In the genomic region with DNA sequence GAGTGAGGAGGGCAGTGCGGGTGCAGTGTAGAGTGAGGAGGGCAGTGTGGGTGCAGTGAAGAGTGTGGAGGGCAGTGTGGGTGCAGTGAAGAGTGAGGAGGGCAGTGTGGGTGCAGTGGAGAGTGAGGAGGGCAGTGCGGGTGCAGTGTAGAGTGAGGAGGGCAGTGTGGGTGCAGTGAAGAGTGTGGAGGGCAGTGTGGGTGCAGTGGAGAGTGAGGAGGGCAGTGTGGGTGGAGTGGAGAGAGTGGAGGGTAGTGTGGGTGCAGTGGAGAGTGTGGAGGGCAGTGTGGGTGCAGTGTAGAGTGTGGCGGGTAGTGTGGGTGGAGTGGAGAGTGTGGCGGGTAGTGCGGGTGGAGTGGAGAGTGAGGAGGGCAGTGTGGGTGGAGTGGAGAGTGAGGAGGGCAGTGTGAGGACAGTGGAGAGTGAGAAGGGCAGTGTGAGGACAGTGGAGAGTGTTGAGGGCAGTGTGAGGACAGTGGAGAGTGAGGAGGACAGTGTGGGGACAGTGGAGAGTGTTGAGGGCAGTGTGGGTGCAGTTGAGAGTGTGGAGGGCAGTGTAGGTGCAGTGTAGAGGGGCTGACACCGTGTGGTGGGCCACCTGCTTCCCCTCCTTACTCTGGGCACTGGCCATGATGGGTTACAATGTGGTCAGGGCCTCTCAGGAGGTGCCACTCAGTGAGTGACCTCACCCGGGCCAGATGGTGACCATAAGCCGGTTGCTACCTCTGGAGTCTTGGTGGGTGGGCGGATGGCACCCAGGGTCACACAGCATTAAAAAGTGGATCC, we compare ENCODE assay signal across 3 cellular contexts.
A peak's percentile ranks its signal among the peaks of the same experiment; 100 is the strongest.
TF ChIP-seq lines count a peak whose summit lies in the region.

No MANE protein-coding gene starts in this region.

TF ChIP-seq in IMR-90, 13 proteins besides CTCF, POLR2A, EP300 and RAD21:
- TF ChIP-seq MXI1 (IDR thresholded peaks at IDR 0.05; ENCODE audit: borderline replicate concordance, low read depth, low read length), result no peak
- no peak for TF ChIP-seq MAFK (IDR thresholded peaks at IDR 0.05; ENCODE audit: low read depth, low read length)
- TF ChIP-seq BHLHE40 (IDR thresholded peaks at IDR 0.05; ENCODE audit: low read depth, low read length), result no peak
- no peak for TF ChIP-seq CEBPB (IDR thresholded peaks at IDR 0.05; ENCODE audit: low read depth, low read length)
- no peak for TF ChIP-seq CHD1 (IDR thresholded peaks at IDR 0.05; ENCODE audit: low read depth, low read length)
- TF ChIP-seq MAZ (IDR thresholded peaks at IDR 0.05; ENCODE audit: borderline replicate concordance, low read depth, low read length), result no peak
- TF ChIP-seq SMC3 (IDR thresholded peaks at IDR 0.05; ENCODE audit: low read depth, low read length), result no peak
- TF ChIP-seq, protein P1, sequence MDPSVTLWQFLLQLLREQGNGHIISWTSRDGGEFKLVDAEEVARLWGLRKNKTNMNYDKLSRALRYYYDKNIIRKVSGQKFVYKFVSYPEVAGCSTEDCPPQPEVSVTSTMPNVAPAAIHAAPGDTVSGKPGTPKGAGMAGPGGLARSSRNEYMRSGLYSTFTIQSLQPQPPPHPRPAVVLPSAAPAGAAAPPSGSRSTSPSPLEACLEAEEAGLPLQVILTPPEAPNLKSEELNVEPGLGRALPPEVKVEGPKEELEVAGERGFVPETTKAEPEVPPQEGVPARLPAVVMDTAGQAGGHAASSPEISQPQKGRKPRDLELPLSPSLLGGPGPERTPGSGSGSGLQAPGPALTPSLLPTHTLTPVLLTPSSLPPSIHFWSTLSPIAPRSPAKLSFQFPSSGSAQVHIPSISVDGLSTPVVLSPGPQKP (IDR thresholded peaks at IDR 0.05; ENCODE audit: borderline replicate concordance, low read depth, low read length), result no peak
- no peak for TF ChIP-seq NFE2L2 (IDR thresholded peaks at IDR 0.05; ENCODE audit: low read depth, low read length)
- no peak for TF ChIP-seq RFX5 (IDR thresholded peaks at IDR 0.05; ENCODE audit: low read depth, low read length)
- TF ChIP-seq FOS (IDR thresholded peaks at IDR 0.05; ENCODE audit: low read depth, low read length), result no peak

TF ChIP-seq in GM12878, 131 proteins besides CTCF, POLR2A, EP300 and RAD21:
- TF ChIP-seq GATAD2B (conservative IDR thresholded peaks at IDR 0.05; ENCODE audit: low read depth), result peak; percentile 48
- 0 out of 2 replicates have a peak, but pooled peaks have one; percentile 9 for TF ChIP-seq IKZF1 (conservative IDR thresholded peaks at IDR 0.05)
- peak; percentile 67; the same call in 1 of the 2 replicates for TF ChIP-seq HDGF (IDR thresholded peaks at IDR 0.05)
- no peak for TF ChIP-seq CHD4 (IDR thresholded peaks at IDR 0.05)
- TF ChIP-seq, protein P2, sequence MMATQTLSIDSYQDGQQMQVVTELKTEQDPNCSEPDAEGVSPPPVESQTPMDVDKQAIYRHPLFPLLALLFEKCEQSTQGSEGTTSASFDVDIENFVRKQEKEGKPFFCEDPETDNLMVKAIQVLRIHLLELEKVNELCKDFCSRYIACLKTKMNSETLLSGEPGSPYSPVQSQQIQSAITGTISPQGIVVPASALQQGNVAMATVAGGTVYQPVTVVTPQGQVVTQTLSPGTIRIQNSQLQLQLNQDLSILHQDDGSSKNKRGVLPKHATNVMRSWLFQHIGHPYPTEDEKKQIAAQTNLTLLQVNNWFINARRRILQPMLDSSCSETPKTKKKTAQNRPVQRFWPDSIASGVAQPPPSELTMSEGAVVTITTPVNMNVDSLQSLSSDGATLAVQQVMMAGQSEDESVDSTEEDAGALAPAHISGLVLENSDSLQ (IDR thresholded peaks at IDR 0.05), result peak; percentile 28; the same call in 1 of the 2 replicates
- 0 out of 2 replicates have a peak, but pooled peaks have one; percentile 20 for TF ChIP-seq BACH1 (IDR thresholded peaks at IDR 0.05; ENCODE audit: borderline replicate concordance)
- peak in 1 of 2 experiments; percentile 33; a peak in 1 of 3 replicates for TF ChIP-seq EGR1 (IDR thresholded peaks at IDR 0.05; ENCODE audit: borderline replicate concordance in 1 of 2, low read depth in 2 of 2, low read length in 2 of 2)
- TF ChIP-seq CEBPB (IDR thresholded peaks at IDR 0.05; ENCODE audit: borderline replicate concordance in 1 of 2, low read depth in 2 of 2, low read length in 2 of 2), result no peak
- peak; percentile 42; the same call in 1 of the 2 replicates for TF ChIP-seq NR2F1 (conservative IDR thresholded peaks at IDR 0.05)
- peak; percentile 17; the same call in 1 of the 2 replicates for TF ChIP-seq DPF2 (IDR thresholded peaks at IDR 0.05)
- TF ChIP-seq, protein P3, sequence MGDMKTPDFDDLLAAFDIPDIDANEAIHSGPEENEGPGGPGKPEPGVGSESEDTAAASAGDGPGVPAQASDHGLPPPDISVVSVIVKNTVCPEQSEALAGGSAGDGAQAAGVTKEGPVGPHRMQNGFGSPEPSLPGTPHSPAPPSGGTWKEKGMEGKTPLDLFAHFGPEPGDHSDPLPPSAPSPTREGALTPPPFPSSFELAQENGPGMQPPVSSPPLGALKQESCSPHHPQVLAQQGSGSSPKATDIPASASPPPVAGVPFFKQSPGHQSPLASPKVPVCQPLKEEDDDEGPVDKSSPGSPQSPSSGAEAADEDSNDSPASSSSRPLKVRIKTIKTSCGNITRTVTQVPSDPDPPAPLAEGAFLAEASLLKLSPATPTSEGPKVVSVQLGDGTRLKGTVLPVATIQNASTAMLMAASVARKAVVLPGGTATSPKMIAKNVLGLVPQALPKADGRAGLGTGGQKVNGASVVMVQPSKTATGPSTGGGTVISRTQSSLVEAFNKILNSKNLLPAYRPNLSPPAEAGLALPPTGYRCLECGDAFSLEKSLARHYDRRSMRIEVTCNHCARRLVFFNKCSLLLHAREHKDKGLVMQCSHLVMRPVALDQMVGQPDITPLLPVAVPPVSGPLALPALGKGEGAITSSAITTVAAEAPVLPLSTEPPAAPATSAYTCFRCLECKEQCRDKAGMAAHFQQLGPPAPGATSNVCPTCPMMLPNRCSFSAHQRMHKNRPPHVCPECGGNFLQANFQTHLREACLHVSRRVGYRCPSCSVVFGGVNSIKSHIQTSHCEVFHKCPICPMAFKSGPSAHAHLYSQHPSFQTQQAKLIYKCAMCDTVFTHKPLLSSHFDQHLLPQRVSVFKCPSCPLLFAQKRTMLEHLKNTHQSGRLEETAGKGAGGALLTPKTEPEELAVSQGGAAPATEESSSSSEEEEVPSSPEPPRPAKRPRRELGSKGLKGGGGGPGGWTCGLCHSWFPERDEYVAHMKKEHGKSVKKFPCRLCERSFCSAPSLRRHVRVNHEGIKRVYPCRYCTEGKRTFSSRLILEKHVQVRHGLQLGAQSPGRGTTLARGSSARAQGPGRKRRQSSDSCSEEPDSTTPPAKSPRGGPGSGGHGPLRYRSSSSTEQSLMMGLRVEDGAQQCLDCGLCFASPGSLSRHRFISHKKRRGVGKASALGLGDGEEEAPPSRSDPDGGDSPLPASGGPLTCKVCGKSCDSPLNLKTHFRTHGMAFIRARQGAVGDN (IDR thresholded peaks at IDR 0.05), result no peak
- 0 out of 2 replicates have a peak, but pooled peaks have one; percentile 6 for TF ChIP-seq CBFB (IDR thresholded peaks at IDR 0.05; ENCODE audit: low read depth)

TF ChIP-seq in GM23338, 12 proteins besides CTCF, POLR2A, EP300 and RAD21:
- no peak for TF ChIP-seq ZNF114 (CRISPR knock-in tag; IDR thresholded peaks at IDR 0.05)
- no peak for TF ChIP-seq EZH2 (IDR thresholded peaks at IDR 0.05; ENCODE audit: low read depth, unreplicated experiment)
- no peak for TF ChIP-seq NANOG (IDR thresholded peaks at IDR 0.05; ENCODE audit: borderline replicate concordance)
- TF ChIP-seq, protein P4, sequence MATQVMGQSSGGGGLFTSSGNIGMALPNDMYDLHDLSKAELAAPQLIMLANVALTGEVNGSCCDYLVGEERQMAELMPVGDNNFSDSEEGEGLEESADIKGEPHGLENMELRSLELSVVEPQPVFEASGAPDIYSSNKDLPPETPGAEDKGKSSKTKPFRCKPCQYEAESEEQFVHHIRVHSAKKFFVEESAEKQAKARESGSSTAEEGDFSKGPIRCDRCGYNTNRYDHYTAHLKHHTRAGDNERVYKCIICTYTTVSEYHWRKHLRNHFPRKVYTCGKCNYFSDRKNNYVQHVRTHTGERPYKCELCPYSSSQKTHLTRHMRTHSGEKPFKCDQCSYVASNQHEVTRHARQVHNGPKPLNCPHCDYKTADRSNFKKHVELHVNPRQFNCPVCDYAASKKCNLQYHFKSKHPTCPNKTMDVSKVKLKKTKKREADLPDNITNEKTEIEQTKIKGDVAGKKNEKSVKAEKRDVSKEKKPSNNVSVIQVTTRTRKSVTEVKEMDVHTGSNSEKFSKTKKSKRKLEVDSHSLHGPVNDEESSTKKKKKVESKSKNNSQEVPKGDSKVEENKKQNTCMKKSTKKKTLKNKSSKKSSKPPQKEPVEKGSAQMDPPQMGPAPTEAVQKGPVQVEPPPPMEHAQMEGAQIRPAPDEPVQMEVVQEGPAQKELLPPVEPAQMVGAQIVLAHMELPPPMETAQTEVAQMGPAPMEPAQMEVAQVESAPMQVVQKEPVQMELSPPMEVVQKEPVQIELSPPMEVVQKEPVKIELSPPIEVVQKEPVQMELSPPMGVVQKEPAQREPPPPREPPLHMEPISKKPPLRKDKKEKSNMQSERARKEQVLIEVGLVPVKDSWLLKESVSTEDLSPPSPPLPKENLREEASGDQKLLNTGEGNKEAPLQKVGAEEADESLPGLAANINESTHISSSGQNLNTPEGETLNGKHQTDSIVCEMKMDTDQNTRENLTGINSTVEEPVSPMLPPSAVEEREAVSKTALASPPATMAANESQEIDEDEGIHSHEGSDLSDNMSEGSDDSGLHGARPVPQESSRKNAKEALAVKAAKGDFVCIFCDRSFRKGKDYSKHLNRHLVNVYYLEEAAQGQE (IDR thresholded peaks at IDR 0.05; ENCODE audit: unreplicated experiment), result no peak
- no peak for TF ChIP-seq EZH2phosphoT487 (IDR thresholded peaks at IDR 0.05; ENCODE audit: unreplicated experiment)
- TF ChIP-seq POLR2AphosphoS5 (IDR thresholded peaks at IDR 0.05; ENCODE audit: low read depth), result no peak
- TF ChIP-seq, protein P5, sequence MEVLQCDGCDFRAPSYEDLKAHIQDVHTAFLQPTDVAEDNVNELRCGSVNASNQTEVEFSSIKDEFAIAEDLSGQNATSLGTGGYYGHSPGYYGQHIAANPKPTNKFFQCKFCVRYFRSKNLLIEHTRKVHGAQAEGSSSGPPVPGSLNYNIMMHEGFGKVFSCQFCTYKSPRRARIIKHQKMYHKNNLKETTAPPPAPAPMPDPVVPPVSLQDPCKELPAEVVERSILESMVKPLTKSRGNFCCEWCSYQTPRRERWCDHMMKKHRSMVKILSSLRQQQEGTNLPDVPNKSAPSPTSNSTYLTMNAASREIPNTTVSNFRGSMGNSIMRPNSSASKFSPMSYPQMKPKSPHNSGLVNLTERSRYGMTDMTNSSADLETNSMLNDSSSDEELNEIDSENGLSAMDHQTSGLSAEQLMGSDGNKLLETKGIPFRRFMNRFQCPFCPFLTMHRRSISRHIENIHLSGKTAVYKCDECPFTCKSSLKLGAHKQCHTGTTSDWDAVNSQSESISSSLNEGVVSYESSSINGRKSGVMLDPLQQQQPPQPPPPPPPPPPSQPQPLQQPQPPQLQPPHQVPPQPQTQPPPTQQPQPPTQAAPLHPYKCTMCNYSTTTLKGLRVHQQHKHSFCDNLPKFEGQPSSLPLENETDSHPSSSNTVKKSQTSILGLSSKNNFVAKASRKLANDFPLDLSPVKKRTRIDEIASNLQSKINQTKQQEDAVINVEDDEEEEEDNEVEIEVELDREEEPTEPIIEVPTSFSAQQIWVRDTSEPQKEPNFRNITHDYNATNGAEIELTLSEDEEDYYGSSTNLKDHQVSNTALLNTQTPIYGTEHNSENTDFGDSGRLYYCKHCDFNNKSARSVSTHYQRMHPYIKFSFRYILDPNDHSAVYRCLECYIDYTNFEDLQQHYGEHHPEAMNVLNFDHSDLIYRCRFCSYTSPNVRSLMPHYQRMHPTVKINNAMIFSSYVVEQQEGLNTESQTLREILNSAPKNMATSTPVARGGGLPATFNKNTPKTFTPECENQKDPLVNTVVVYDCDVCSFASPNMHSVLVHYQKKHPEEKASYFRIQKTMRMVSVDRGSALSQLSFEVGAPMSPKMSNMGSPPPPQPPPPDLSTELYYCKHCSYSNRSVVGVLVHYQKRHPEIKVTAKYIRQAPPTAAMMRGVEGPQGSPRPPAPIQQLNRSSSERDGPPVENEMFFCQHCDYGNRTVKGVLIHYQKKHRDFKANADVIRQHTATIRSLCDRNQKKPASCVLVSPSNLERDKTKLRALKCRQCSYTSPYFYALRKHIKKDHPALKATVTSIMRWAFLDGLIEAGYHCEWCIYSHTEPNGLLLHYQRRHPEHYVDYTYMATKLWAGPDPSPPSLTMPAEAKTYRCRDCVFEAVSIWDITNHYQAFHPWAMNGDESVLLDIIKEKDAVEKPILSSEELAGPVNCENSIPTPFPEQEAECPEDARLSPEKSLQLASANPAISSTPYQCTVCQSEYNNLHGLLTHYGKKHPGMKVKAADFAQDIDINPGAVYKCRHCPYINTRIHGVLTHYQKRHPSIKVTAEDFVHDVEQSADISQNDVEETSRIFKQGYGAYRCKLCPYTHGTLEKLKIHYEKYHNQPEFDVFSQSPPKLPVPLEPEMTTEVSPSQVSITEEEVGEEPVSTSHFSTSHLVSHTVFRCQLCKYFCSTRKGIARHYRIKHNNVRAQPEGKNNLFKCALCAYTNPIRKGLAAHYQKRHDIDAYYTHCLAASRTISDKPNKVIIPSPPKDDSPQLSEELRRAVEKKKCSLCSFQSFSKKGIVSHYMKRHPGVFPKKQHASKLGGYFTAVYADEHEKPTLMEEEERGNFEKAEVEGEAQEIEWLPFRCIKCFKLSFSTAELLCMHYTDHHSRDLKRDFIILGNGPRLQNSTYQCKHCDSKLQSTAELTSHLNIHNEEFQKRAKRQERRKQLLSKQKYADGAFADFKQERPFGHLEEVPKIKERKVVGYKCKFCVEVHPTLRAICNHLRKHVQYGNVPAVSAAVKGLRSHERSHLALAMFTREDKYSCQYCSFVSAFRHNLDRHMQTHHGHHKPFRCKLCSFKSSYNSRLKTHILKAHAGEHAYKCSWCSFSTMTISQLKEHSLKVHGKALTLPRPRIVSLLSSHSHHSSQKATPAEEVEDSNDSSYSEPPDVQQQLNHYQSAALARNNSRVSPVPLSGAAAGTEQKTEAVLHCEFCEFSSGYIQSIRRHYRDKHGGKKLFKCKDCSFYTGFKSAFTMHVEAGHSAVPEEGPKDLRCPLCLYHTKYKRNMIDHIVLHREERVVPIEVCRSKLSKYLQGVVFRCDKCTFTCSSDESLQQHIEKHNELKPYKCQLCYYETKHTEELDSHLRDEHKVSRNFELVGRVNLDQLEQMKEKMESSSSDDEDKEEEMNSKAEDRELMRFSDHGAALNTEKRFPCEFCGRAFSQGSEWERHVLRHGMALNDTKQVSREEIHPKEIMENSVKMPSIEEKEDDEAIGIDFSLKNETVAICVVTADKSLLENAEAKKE (CRISPR knock-in tag; IDR thresholded peaks at IDR 0.05), result no peak
TF ChIP-seq in GM23338: peak in this region for 0.
